Comparison of ENCODE assay signal across 1 cellular context in genomic region chr15:90540768-90541167, GRCh38.
TF ChIP-seq lines count a peak whose summit lies in the region.

No MANE protein-coding gene starts in this region.

TF ChIP-seq in K562, 482 proteins besides CTCF, POLR2A, EP300 and RAD21 (continued from another document):
- TF ChIP-seq MGA (IDR thresholded peaks at IDR 0.05), result peak; percentile 47; the same call in 1 of the 2 replicates
- peak in 1 of 2 experiments; percentile 72; a peak in 1 of 4 replicates for TF ChIP-seq RCOR1 (IDR thresholded peaks at IDR 0.05; ENCODE audit: borderline replicate concordance in 1 of 2, low read depth in 2 of 2, low read length in 2 of 2)
- no peak for TF ChIP-seq TCF15 (CRISPR knock-in tag; IDR thresholded peaks at IDR 0.05)
- TF ChIP-seq STAT5A (IDR thresholded peaks at IDR 0.05; ENCODE audit: borderline replicate concordance, low read length), result peak; percentile 80; the same call in 1 of the 2 replicates
- TF ChIP-seq CHAMP1 (IDR thresholded peaks at IDR 0.05), result no peak
- peak; percentile 53 for TF ChIP-seq ZNF316 (IDR thresholded peaks at IDR 0.05)
- TF ChIP-seq ZNF212 (CRISPR knock-in tag; IDR thresholded peaks at IDR 0.05), result no peak
- TF ChIP-seq RNF219 (CRISPR knock-in tag; IDR thresholded peaks at IDR 0.05), result no peak
- peak; percentile 54; the same call in 1 of the 2 replicates for TF ChIP-seq KLF16 (IDR thresholded peaks at IDR 0.05)
- peak; percentile 57 to 72 for TF ChIP-seq MNT (conservative IDR thresholded peaks at IDR 0.05)
- TF ChIP-seq HDAC3 (IDR thresholded peaks at IDR 0.05; ENCODE audit: borderline replicate concordance, partially characterized antibody), result peak; percentile 30
- peak; percentile 86 for TF ChIP-seq PML (IDR thresholded peaks at IDR 0.05; ENCODE audit: low read length)
- TF ChIP-seq FOXM1 (IDR thresholded peaks at IDR 0.05; ENCODE audit: low read depth), result peak; percentile 67; the same call in 1 of the 2 replicates
- no peak for TF ChIP-seq FOXM1 (CRISPR knock-in tag; IDR thresholded peaks at IDR 0.05; ENCODE audit: low read depth)
- peak; percentile 87 for TF ChIP-seq DPF2 (IDR thresholded peaks at IDR 0.05)
- no peak for TF ChIP-seq TOE1 (IDR thresholded peaks at IDR 0.05; ENCODE audit: borderline replicate concordance)
- TF ChIP-seq TOE1 (CRISPR knock-in tag; IDR thresholded peaks at IDR 0.05; ENCODE audit: borderline replicate concordance, low read depth), result no peak
- TF ChIP-seq HDAC2 (IDR thresholded peaks at IDR 0.05), result peak; percentile 40; the same call in 1 of the 2 replicates
- no peak for TF ChIP-seq ETV6 (IDR thresholded peaks at IDR 0.05; ENCODE audit: borderline replicate concordance in 1 of 2, low read depth in 2 of 2, low read length in 1 of 2)
- no peak for TF ChIP-seq ETV6 (CRISPR knock-in tag; IDR thresholded peaks at IDR 0.05; ENCODE audit: borderline replicate concordance)
- TF ChIP-seq C11orf30 (IDR thresholded peaks at IDR 0.05; ENCODE audit: low read depth), result peak; percentile 26; the same call in 1 of the 2 replicates
- TF ChIP-seq CHD4 (IDR thresholded peaks at IDR 0.05; ENCODE audit: insufficient read depth, insufficient replicate concordance, low read depth, low read length, poor library complexity, severe bottlenecking), result no peak
